22 cellular contexts compared by ENCODE assay signal in the genomic region with DNA sequence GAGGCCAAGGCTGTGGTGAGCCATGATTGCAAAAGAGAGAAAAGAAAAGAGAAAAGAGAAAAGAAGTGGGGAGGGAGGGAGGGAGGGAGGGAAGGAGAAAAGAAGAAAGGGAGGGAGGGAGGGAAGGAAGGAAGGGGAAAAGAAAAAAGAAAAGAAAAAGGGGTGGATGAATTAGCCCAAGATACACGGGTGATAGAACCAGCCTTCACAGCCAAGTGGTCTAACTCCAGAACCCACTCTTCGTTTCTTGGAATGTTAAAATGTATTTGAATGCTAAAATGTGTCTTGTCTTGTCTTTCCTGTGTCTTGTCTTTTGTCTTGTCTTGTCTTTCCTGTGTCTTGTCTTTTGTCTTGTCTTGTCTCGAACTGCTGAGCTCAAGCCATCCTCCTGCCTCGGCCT. TPM values are rescaled to one million over a fixed set of nuclear protein-coding genes. Genes with fewer than 3 reads are reported as not detected.
DNase-seq lines count a peak whose midpoint lies in the region; ATAC-seq, FAIRE-seq and TF ChIP-seq lines count a peak whose summit lies in the region.
"Had no signal": no experiment of that assay in that cellular context is flagged by ENCODE, and none has a peak within 500 bp of the region (broad histone marks: within the 10 kb centered on the region; RNA-seq: fewer than 3 reads in every experiment).

No MANE protein-coding gene starts in this region.

- TF ChIP-seq EP300 in HepG2 (IDR thresholded peaks at IDR 0.05; ENCODE audit: low read depth in 2 of 2, low read length in 2 of 2), result no peak
- TF ChIP-seq EP300 in HepG2 (CRISPR knock-in tag; IDR thresholded peaks at IDR 0.05; ENCODE audit: borderline replicate concordance), result no peak
- TF ChIP-seq EP300 in K562 (IDR thresholded peaks at IDR 0.05; ENCODE audit: low read length), result no peak

- TF ChIP-seq CTCF in HepG2 (CRISPR knock-in tag; IDR thresholded peaks at IDR 0.05) (no peak), right lobe of liver (IDR thresholded peaks at IDR 0.05) (no peak), K562 (IDR thresholded peaks at IDR 0.05 in 2 of 3, conservative IDR thresholded peaks at IDR 0.05 in 1 of 3; ENCODE audit: insufficient read depth in 2 of 3, low read depth in 1 of 3, low read length in 3 of 3) (no peak), gastrocnemius medialis (IDR thresholded peaks at IDR 0.05 in 4 of 5, conservative IDR thresholded peaks at IDR 0.05 in 1 of 5) (no peak)

- H2AFZ ChIP-seq in HepG2 (ENCODE audit: low read length) (no peak overlapping the region), K562 (ENCODE audit: low read depth, low read length) (no peak overlapping the region)

- H3K36me3 ChIP-seq in HepG2 (replicated peaks in 1 of 2; ENCODE audit: control insufficient read depth in 1 of 2, insufficient read depth in 2 of 2, low read length in 2 of 2) (no peaks in the 10 kb centered on the region), right lobe of liver (peaks cover 0 to 6% (median under 1%) of the 10 kb centered on the region in 4 donors), K562 (ENCODE audit: control insufficient read depth, insufficient read depth, low read length) (peaks cover 18% of the 10 kb centered on the region; the same call in 2 of the 3 replicates), gastrocnemius medialis (peaks cover 0 to 3% of the 10 kb centered on the region in 2 donors)

- H3K4me1 ChIP-seq in HepG2 (ENCODE audit: insufficient read depth, low read length) (peaks cover 24% of the 10 kb centered on the region), right lobe of liver (no peaks in the 10 kb centered on the region), K562 (replicated peaks in 1 of 2; ENCODE audit: control insufficient read depth in 2 of 2, insufficient read depth in 2 of 2, low read length in 2 of 2) (peaks cover 0 to 4% of the 10 kb centered on the region in 2 experiments; a peak in 2 of 5 replicates), gastrocnemius medialis (no peaks in the 10 kb centered on the region)
- H3K4me1 ChIP-seq: Caco-2, HAP-1 had no signal

- no peak for FAIRE-seq in HepG2 (lab: Jason Lieb, UNC)
- no peak for FAIRE-seq in K562 (lab: Jason Lieb, UNC)
- FAIRE-seq: G401.6, GM12892, H54 had no signal

- H3K4me2 ChIP-seq in HepG2 (ENCODE audit: low read depth, low read length), result no peak overlapping the region
- no peak overlapping the region for H3K4me2 ChIP-seq in K562 (ENCODE audit: insufficient read depth, low read length)
- H3K4me2 ChIP-seq: BLaER1 had no signal

- 99% methylated on average over 4 of the region's 4 CpGs for WGBS in HepG2 (ENCODE audit: low lambda C conversion rate)
- WGBS in right lobe of liver (ENCODE audit: insufficient coverage, low coverage, low lambda C conversion rate, missing lambda C conversion rate), result 58% methylated on average over 4 of the region's 4 CpGs
- WGBS in K562 (ENCODE audit: insufficient coverage, low coverage, missing lambda C conversion rate), result 86% methylated on average over 2 of the region's 4 CpGs

- TF ChIP-seq RAD21 in HepG2 (CRISPR knock-in tag; IDR thresholded peaks at IDR 0.05) (no peak), K562 (CRISPR knock-in tag; conservative IDR thresholded peaks at IDR 0.05 in 1 of 2, IDR thresholded peaks at IDR 0.05 in 1 of 2) (no peak)

- H3K4me3 Mint-ChIP-seq in activated T-helper 17 cell treated with anti-CD3 and anti-CD28 coated beads, Interleukin-2, amount 50 U/mL, for 72 hours, result no peak overlapping the region
- H3K4me3 Mint-ChIP-seq in memory B cell, result no peak overlapping the region
- no peak overlapping the region for H3K4me3 Mint-ChIP-seq in activated CD4-positive, alpha-beta memory T cell treated with anti-CD3 and anti-CD28 coated beads for 36 hours
- H3K4me3 Mint-ChIP-seq: B cell; CD4-positive, CD25-positive, alpha-beta regulatory T cell; CD8-positive, alpha-beta T cell; HFFc6 had no signal

- BruUV-seq in HepG2 (replicated peaks; lab: Mats Ljungman, UMichigan), result no TSS peak
- BruUV-seq in K562 (replicated peaks; lab: Mats Ljungman, UMichigan), result no TSS peak

- peaks cover 13% of the 10 kb centered on the region for H3K4me1 Mint-ChIP-seq in activated T-helper 17 cell treated with anti-CD3 and anti-CD28 coated beads, Interleukin-2, amount 50 U/mL, for 72 hours
- H3K4me1 Mint-ChIP-seq in memory B cell, result peaks cover 15% of the 10 kb centered on the region
- H3K4me1 Mint-ChIP-seq in activated CD4-positive, alpha-beta memory T cell treated with anti-CD3 and anti-CD28 coated beads for 36 hours (ENCODE audit: low read depth), result peaks cover 18% of the 10 kb centered on the region

- no peaks in the 10 kb centered on the region for H3K9me3 ChIP-seq in HepG2 (ENCODE audit: low read length)
- no peaks in the 10 kb centered on the region for H3K9me3 ChIP-seq in right lobe of liver
- H3K9me3 ChIP-seq in K562 (replicated peaks; ENCODE audit: control insufficient read depth, insufficient read depth, low read depth, low read length), result no peaks in the 10 kb centered on the region
- H3K9me3 ChIP-seq in gastrocnemius medialis, result no peaks in the 10 kb centered on the region
- H3K9me3 ChIP-seq: BLaER1, Caco-2, HAP-1 had no signal

- H3K27ac ChIP-seq in HepG2 (ENCODE audit: extremely low read length, insufficient read depth, low read length) (no peak overlapping the region), right lobe of liver (no peak overlapping the region), K562 (ENCODE audit: extremely low read depth, low read depth, low read length) (no peak overlapping the region), gastrocnemius medialis (no peak overlapping the region)
- H3K27ac ChIP-seq: BLaER1, C4-2B had no signal

- intact Hi-C loops in HepG2 (cut with micrococcal nuclease; ENCODE audit: unreplicated experiment) (no loop called here), right lobe of liver (cut with DNase I) (no loop called here), K562 (cut with micrococcal nuclease) (no loop called here), gastrocnemius medialis (cut with DNase I; ENCODE audit: low total_unique reads) (no loop called here)
- intact Hi-C loops in activated CD4-positive, alpha-beta memory T cell treated with anti-CD3 and anti-CD28 coated beads for 36 hours (cut with micrococcal nuclease), result no loop called here

- no peak overlapping the region for H3K9ac ChIP-seq in HepG2 (ENCODE audit: insufficient read depth, low read depth, low read length)
- no peak overlapping the region for H3K9ac ChIP-seq in K562 (ENCODE audit: insufficient read depth in 1 of 2, low read depth in 2 of 2, low read length in 2 of 2)
- H3K9ac ChIP-seq: BLaER1 had no signal

- H3K9me1 ChIP-seq in K562 (ENCODE audit: control insufficient read depth, insufficient read depth, low read length), result no peaks in the 10 kb centered on the region

- ATAC-seq in HepG2 (no peak), right lobe of liver (no peak), K562 (no peak), memory B cell (ENCODE audit: low read depth) (no peak), gastrocnemius medialis (no peak), HG03521 (IDR thresholded peaks at IDR 0.05; ENCODE audit: unreplicated experiment) (no peak)
- ATAC-seq in activated T-helper 17 cell treated with anti-CD3 and anti-CD28 coated beads, Interleukin-2, amount 50 U/mL, for 72 hours (replicated peaks), result no peak
- ATAC-seq: CD8-positive, alpha-beta T cell had no signal

- H3K27me3 ChIP-seq in HepG2 (ENCODE audit: control insufficient read depth in 1 of 2, insufficient read depth in 2 of 2, low read length in 2 of 2), result peaks cover 0 to 2% of the 10 kb centered on the region in 2 experiments; a peak in 1 of 5 replicates
- no peaks in the 10 kb centered on the region for H3K27me3 ChIP-seq in right lobe of liver
- no peaks in the 10 kb centered on the region for H3K27me3 ChIP-seq in K562 (ENCODE audit: control insufficient read depth in 2 of 2, insufficient read depth in 2 of 2, low read length in 2 of 2)
- no peaks in the 10 kb centered on the region for H3K27me3 ChIP-seq in gastrocnemius medialis

- H3K36me3 Mint-ChIP-seq in activated T-helper 17 cell treated with anti-CD3 and anti-CD28 coated beads, Interleukin-2, amount 50 U/mL, for 72 hours (ENCODE audit: low read depth), result peaks cover 36% of the 10 kb centered on the region
- peaks cover 11% of the 10 kb centered on the region for H3K36me3 Mint-ChIP-seq in memory B cell
- H3K36me3 Mint-ChIP-seq in activated CD4-positive, alpha-beta memory T cell treated with anti-CD3 and anti-CD28 coated beads for 36 hours, result peaks cover 2% of the 10 kb centered on the region

- H3K79me2 ChIP-seq in HepG2 (ENCODE audit: insufficient read depth, low read length) (no peaks in the 10 kb centered on the region), K562 (ENCODE audit: control insufficient read depth, insufficient read depth, low read length) (no peaks in the 10 kb centered on the region)

- H4K20me1 ChIP-seq in HepG2 (ENCODE audit: insufficient read depth, low read length), result no peaks in the 10 kb centered on the region
- no peaks in the 10 kb centered on the region for H4K20me1 ChIP-seq in K562 (replicated peaks; ENCODE audit: control insufficient read depth, insufficient read depth, low read length)

- DNase-seq in HepG2 (ENCODE audit: low spot score), result no peak
- no peak for DNase-seq in right lobe of liver
- DNase-seq in K562 (ENCODE audit: extremely low read depth in 1 of 4, low spot score in 3 of 4), result no peak
- DNase-seq in memory B cell (ENCODE audit: low spot score in 2 of 2), result no peak
- no peak for DNase-seq in gastrocnemius medialis
- DNase-seq in activated CD4-positive, alpha-beta memory T cell treated with anti-CD3 and anti-CD28 coated beads for 36 hours, result no peak
- DNase-seq: Caco-2; CD4-positive, CD25-positive, alpha-beta regulatory T cell; CD8-positive, alpha-beta T cell; DMS153; DND-41; GOT3; HFFc6 had no signal

- CTCF ChIA-PET in HepG2 (lab: Yijun Ruan, JAX; ENCODE audit: low intra/inter-chr PET ratio, low total read pairs) (no interaction called here), K562 (lab: Yijun Ruan, JAX; ENCODE audit: low intra/inter-chr PET ratio) (no interaction called here)
- CTCF ChIA-PET in activated CD4-positive, alpha-beta memory T cell treated with anti-CD3 and anti-CD28 coated beads for 36 hours (lab: Charles Lee), result no interaction called here

- TF ChIP-seq POLR2A in HepG2 (IDR thresholded peaks at IDR 0.05; ENCODE audit: insufficient read depth in 1 of 2, low read depth in 2 of 2, low read length in 2 of 2) (no peak), right lobe of liver (IDR thresholded peaks at IDR 0.05) (no peak), K562 (conservative IDR thresholded peaks at IDR 0.05) (no peak), gastrocnemius medialis (IDR thresholded peaks at IDR 0.05) (no peak)

- peak overlapping the region; percentile 20 for H3K27ac Mint-ChIP-seq in activated T-helper 17 cell treated with anti-CD3 and anti-CD28 coated beads, Interleukin-2, amount 50 U/mL, for 72 hours
- peak overlapping the region; percentile 17 for H3K27ac Mint-ChIP-seq in memory B cell
- H3K27ac Mint-ChIP-seq in activated CD4-positive, alpha-beta memory T cell treated with anti-CD3 and anti-CD28 coated beads for 36 hours, result no peak overlapping the region
- H3K27ac Mint-ChIP-seq: CD8-positive, alpha-beta T cell; HFFc6 had no signal

- H3K9me3 Mint-ChIP-seq in activated T-helper 17 cell treated with anti-CD3 and anti-CD28 coated beads, Interleukin-2, amount 50 U/mL, for 72 hours, result no peaks in the 10 kb centered on the region
- no peaks in the 10 kb centered on the region for H3K9me3 Mint-ChIP-seq in memory B cell
- H3K9me3 Mint-ChIP-seq in activated CD4-positive, alpha-beta memory T cell treated with anti-CD3 and anti-CD28 coated beads for 36 hours, result no peaks in the 10 kb centered on the region
- H3K9me3 Mint-ChIP-seq: CD4-positive, CD25-positive, alpha-beta regulatory T cell; CD8-positive, alpha-beta T cell; HFFc6 had no signal

- in situ Hi-C loops in HepG2 (cut with HindIII; ENCODE audit: extremely low pct_ligation_motif_present, low pct_unique_long_range_greater_than_20kb), result no loop called here
- in situ Hi-C loops in K562 (cut with MboI), result no loop called here
- in situ Hi-C loops in gastrocnemius medialis (cut with MboI; ENCODE audit: low sequenced_read_pairs in 4 of 4), result no loop called here

- H3K27me3 Mint-ChIP-seq in activated T-helper 17 cell treated with anti-CD3 and anti-CD28 coated beads, Interleukin-2, amount 50 U/mL, for 72 hours, result no peaks in the 10 kb centered on the region
- no peaks in the 10 kb centered on the region for H3K27me3 Mint-ChIP-seq in memory B cell
- H3K27me3 Mint-ChIP-seq in activated CD4-positive, alpha-beta memory T cell treated with anti-CD3 and anti-CD28 coated beads for 36 hours, result no peaks in the 10 kb centered on the region
- H3K27me3 Mint-ChIP-seq: B cell; CD4-positive, CD25-positive, alpha-beta regulatory T cell had no signal

- POLR2A ChIA-PET in HepG2 (lab: Yijun Ruan, JAX), result no interaction called here
- POLR2A ChIA-PET in K562 (lab: Yijun Ruan, JAX), result interaction anchor here (1.7 kb wide), 1 partner anchor 14 kb away, joined by 3 read pairs; no protein-coding TSS in a partner anchor
- POLR2A ChIA-PET in activated CD4-positive, alpha-beta memory T cell treated with anti-CD3 and anti-CD28 coated beads for 36 hours (lab: Charles Lee), result no interaction called here

- no peak overlapping the region for H3K4me3 ChIP-seq in HepG2 (replicated peaks in 1 of 3; ENCODE audit: insufficient read depth in 1 of 3, low read depth in 2 of 3, low read length in 3 of 3)
- H3K4me3 ChIP-seq in right lobe of liver, result no peak overlapping the region
- no peak overlapping the region for H3K4me3 ChIP-seq in K562
- H3K4me3 ChIP-seq in gastrocnemius medialis, result no peak overlapping the region
- H3K4me3 ChIP-seq: BLaER1, HAP-1 had no signal

RNA-seq across cellular contexts. Expression of a gene that starts 13.1 kb away (rescaled TPM):
- total RNA-seq in HepG2 (2016; rRNA removed; fragmentation: Illumina TruSeq; extraction: Trizol) (23.7 and 25.5 TPM in 2 replicates), right lobe of liver (10 to 100 TPM in 2 of 6 experiments, 1 to 10 TPM in 4; 5.6 to 14.0 (median 7.5) TPM), K562 (2014; rRNA removed) (53.8 and 59.5 TPM in 2 replicates), K562 (2014; rRNA removed; fragmentation: Illumina TruSeq; extraction: Trizol) (11.6 and 12.8 TPM in 2 replicates), K562 (2015; rRNA removed; fragmentation: Illumina TruSeq; extraction: Trizol) (27.0 and 30.0 TPM in 2 replicates), K562 (2021) (25.3 and 28.5 TPM in 2 replicates), gastrocnemius medialis (10 to 100 TPM; 48.4 to 61.5 (median 52.8) TPM)
- 68.7 and 75.5 TPM in 2 replicates for total RNA-seq in HepG2 (2016; cell fraction: cytosol; rRNA removed; fragmentation: Illumina TruSeq; extraction: Trizol; ENCODE audit: low read depth)
- total RNA-seq in HepG2 (2016; cell fraction: insoluble cytoplasmic fraction; rRNA removed; fragmentation: Illumina TruSeq; extraction: Trizol), result 21.1 and 24.5 TPM in 2 replicates
- total RNA-seq in HepG2 (2016; cell fraction: membrane; rRNA removed; fragmentation: Illumina TruSeq; extraction: Trizol), result 70.2 and 79.6 TPM in 2 replicates
- 9.8 and 13.2 TPM in 2 replicates for total RNA-seq in HepG2 (2016; cell fraction: nucleus; rRNA removed; fragmentation: Illumina TruSeq; extraction: Trizol)
- polyA plus RNA-seq in HepG2 (2011; rRNA removed) (15.0 and 22.0 TPM in 2 replicates), K562 (2011; rRNA removed) (25.3 and 32.9 TPM in 2 replicates), K562 (2014; fragmentation: Illumina TruSeq; extraction: Trizol) (18.0 and 18.2 TPM in 2 replicates), K562 (2014; fragmentation: Nextera tagmentation; extraction: Ambion mirVana) (1 to 10 TPM in 1 of 2 experiments, under 1 TPM in 1; 0.92 to 1.6 TPM), K562 (2014; rRNA removed) (35.9 and 47.3 TPM in 2 replicates)
- 21.9 and 25.7 TPM in 2 replicates for polyA plus RNA-seq in HepG2 (2011; cell fraction: cytosol; rRNA removed)
- polyA plus RNA-seq in HepG2 (2011; cell fraction: nucleus; rRNA removed), result 11.2 and 14.5 TPM in 2 replicates
- 8.9 and 11.1 TPM in 2 replicates for polyA plus RNA-seq in HepG2 (2012)
- 68.9 and 82.0 TPM in 2 replicates for polyA plus RNA-seq in HepG2 (2016; cell fraction: cytosol; fragmentation: Illumina TruSeq; extraction: Trizol; ENCODE audit: low read depth)
- 20.1 and 20.6 TPM in 2 replicates for polyA plus RNA-seq in HepG2 (2016; cell fraction: insoluble cytoplasmic fraction; fragmentation: Illumina TruSeq; extraction: Trizol; ENCODE audit: low read depth)
- polyA plus RNA-seq in HepG2 (2016; cell fraction: membrane; fragmentation: Illumina TruSeq; extraction: Trizol; ENCODE audit: low read depth), result 55.1 and 67.3 TPM in 2 replicates
- 15.0 and 20.6 TPM in 2 replicates for polyA plus RNA-seq in HepG2 (2016; cell fraction: nucleus; fragmentation: Illumina TruSeq; extraction: Trizol; ENCODE audit: insufficient read depth, low read depth)
- 19.4 and 43.5 TPM in 2 replicates for polyA minus RNA-seq in HepG2 (2011; rRNA and poly(A)+ RNA removed; ENCODE audit: low replicate concordance)
- 6.7 and 9.8 TPM in 2 replicates for polyA minus RNA-seq in HepG2 (2011; cell fraction: cytosol; rRNA and poly(A)+ RNA removed)
- polyA minus RNA-seq in HepG2 (2011; cell fraction: nucleus; rRNA and poly(A)+ RNA removed), result 5.4 and 6.1 TPM in 2 replicates
- total RNA-seq in activated T-helper 17 cell treated with anti-CD3 and anti-CD28 coated beads, Interleukin-2, amount 50 U/mL, for 72 hours, result 10 to 100 TPM in 1 of 2 donors, 1 to 10 TPM in 1; 9.1 to 26.4 TPM
- total RNA-seq in K562 (2011; cell fraction: chromatin; rRNA removed; ENCODE audit: low replicate concordance), result 9.4 and 14.9 TPM in 2 replicates
- total RNA-seq in K562 (2011; cell fraction: nucleolus; rRNA removed), result 13.5 and 17.1 TPM in 2 replicates
- 12.1 and 14.7 TPM in 2 replicates for total RNA-seq in K562 (2011; cell fraction: nucleoplasm; rRNA removed)
- 46.4 and 64.2 TPM in 2 replicates for polyA plus RNA-seq in K562 (2011; cell fraction: cytosol; rRNA removed)
- 20.0 and 22.0 TPM in 2 replicates for polyA plus RNA-seq in K562 (2011; cell fraction: nucleus; rRNA removed)
- 19.7 and 27.3 TPM in 2 replicates for polyA plus RNA-seq in K562 (2012)
- polyA minus RNA-seq in K562 (2011; rRNA and poly(A)+ RNA removed), result 10.7 and 11.7 TPM in 2 replicates
- polyA minus RNA-seq in K562 (2011; cell fraction: cytosol; rRNA and poly(A)+ RNA removed), result 12.9 and 16.4 TPM in 2 replicates
- 4.2 and 6.2 TPM in 2 replicates for polyA minus RNA-seq in K562 (2011; cell fraction: nucleus; rRNA and poly(A)+ RNA removed)
- 10 to 100 TPM; 18.1 to 18.9 TPM for total RNA-seq in activated CD4-positive, alpha-beta memory T cell treated with anti-CD3 and anti-CD28 coated beads for 36 hours
